In the genomic region with DNA sequence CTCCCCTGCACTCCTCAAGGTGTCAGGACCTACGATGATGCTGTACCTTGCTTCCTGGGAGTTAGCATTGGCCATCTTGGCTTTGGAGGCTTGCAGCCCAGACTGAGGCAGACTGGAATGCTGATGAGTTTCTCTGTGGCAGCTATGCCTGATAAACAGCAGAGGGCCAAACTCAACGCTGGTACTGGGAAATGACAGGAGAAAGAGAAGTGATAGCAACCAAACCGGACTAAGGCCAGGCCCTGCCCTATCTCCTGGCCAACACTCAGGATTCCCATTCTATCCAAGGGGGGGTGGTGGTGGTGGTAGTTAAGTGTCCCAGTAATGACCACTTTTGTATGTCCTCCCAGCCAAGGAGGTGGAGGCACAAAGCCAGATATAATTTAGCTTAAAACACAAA, we compare ENCODE assay signal across 1 cellular context.
TF ChIP-seq lines count a peak whose summit lies in the region.

No MANE protein-coding gene starts in this region.

TF ChIP-seq in WTC11, 78 proteins besides CTCF, POLR2A, EP300 and RAD21 (continued from another document):
- TF ChIP-seq TCF7 (CRISPR knock-in tag; IDR thresholded peaks at IDR 0.05; ENCODE audit: low read depth): no peak
- TF ChIP-seq, protein P1, sequence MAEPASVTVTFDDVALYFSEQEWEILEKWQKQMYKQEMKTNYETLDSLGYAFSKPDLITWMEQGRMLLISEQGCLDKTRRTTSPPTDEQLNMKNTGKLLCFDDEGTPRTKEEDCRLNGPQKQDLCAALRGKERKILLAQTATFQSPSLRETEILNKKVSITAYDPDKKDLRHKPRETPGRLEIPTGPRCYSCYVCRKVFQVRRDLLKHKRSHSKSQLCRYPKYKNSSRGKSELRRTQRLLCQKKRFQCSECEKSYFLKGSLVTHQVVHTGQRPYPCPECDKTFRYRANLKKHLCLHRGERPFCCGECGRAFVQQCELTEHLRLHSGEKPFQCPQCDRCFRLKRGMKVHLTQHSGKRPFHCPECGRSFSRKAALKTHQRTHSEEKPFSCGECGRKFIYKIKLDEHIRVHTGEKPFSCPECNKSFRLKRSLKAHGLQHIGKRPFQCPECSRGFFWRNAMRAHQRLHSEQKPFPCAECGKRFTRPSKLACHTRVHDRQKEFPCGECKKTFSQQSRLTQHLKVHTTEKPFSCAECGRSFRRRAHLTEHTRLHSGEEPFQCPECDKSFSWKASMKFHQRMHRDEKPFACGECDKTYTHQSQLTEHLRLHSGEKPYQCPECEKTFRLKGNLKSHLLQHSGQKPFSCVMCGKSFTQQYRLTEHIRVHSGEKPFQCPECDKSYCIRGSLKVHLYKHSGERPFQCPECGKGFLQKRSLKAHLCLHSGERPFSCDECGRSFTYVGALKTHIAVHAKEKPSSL (CRISPR knock-in tag; conservative IDR thresholded peaks at IDR 0.05): no peak
